In genomic region chr18:58580078-58580477, GRCh38 we compare ENCODE assay signal across 17 cellular contexts. TPM values are rescaled to one million over a fixed set of nuclear protein-coding genes. Genes with fewer than 3 reads are reported as not detected.
DNase-seq lines count a peak whose midpoint lies in the region; ATAC-seq, FAIRE-seq and TF ChIP-seq lines count a peak whose summit lies in the region.
"Had no signal": no experiment of that assay in that cellular context is flagged by ENCODE, and none has a peak within 500 bp of the region (broad histone marks: within the 10 kb centered on the region; RNA-seq: fewer than 3 reads in every experiment).

No MANE protein-coding gene starts in this region.

- H3K27ac ChIP-seq in mesodermal cell (ENCODE audit: low read depth, low read length, severe bottlenecking), result peak overlapping the region; percentile 94
- H3K27ac ChIP-seq: thoracic aorta had no signal

- H3K4me3 Mint-ChIP-seq in HFFc6, result peak overlapping the region; percentile 91
- H3K4me3 Mint-ChIP-seq: activated naive CD8-positive, alpha-beta T cell treated with anti-CD3 and anti-CD28 coated beads, Interleukin-2, amount 10 ng/mL, durations not matched to agents 7 days and 5 days; T-cell had no signal

- in situ Hi-C loops in astrocyte of the spinal cord (cut with HindIII; ENCODE audit: low sequenced_read_pairs), result no loop called here

- FAIRE-seq in GM19239 (lab: Jason Lieb, UNC), result no peak

- H3K36me3 ChIP-seq in mesodermal cell (ENCODE audit: control insufficient read depth, insufficient read depth, low read length), result peaks cover 11% of the 10 kb centered on the region
- H3K36me3 ChIP-seq: thoracic aorta had no signal

- TF ChIP-seq CTCF in AG04449 (IDR thresholded peaks at IDR 0.05; ENCODE audit: insufficient read depth, low read length, missing control alignments) (no peak), HFFc6 (IDR thresholded peaks at IDR 0.05) (no peak), astrocyte of the spinal cord (IDR thresholded peaks at IDR 0.05; ENCODE audit: low read depth, low read length) (no peak)

- H3K9me3 Mint-ChIP-seq in HFFc6, result no peaks in the 10 kb centered on the region
- H3K9me3 Mint-ChIP-seq: activated naive CD8-positive, alpha-beta T cell treated with anti-CD3 and anti-CD28 coated beads, Interleukin-2, amount 10 ng/mL, durations not matched to agents 7 days and 5 days; T-cell had no signal

- peak overlapping the region; percentile 61 for H3K4me3 ChIP-seq in AG04449 (ENCODE audit: low read depth, low read length)
- no peak overlapping the region for H3K4me3 ChIP-seq in astrocyte of the spinal cord (ENCODE audit: low read depth, low read length)
- no peak overlapping the region for H3K4me3 ChIP-seq in mesodermal cell (ENCODE audit: extremely low read depth, insufficient read depth, low read length, poor library complexity, severe bottlenecking)
- H3K4me3 ChIP-seq: thoracic aorta had no signal

- POLR2A ChIA-PET in AG04449 (lab: Yijun Ruan, JAX), result interaction anchor here (1.7 to 2.0 kb wide), 2 partner anchors 10 to 90 kb away, joined by 7 to 10 read pairs; partner anchors contain the start of gene MALT1

- peaks cover 7% of the 10 kb centered on the region for H3K9me3 ChIP-seq in mesodermal cell (ENCODE audit: control insufficient read depth, low read length)
- H3K9me3 ChIP-seq: thoracic aorta had no signal

- H3K4me1 ChIP-seq in mesodermal cell (ENCODE audit: control insufficient read depth, insufficient read depth, low read length, poor library complexity, severe bottlenecking), result peaks cover 58% of the 10 kb centered on the region

- CTCF ChIA-PET in AG04449 (lab: Yijun Ruan, JAX), result interaction anchor here (1.0 to 1.5 kb wide), 2 partner anchors 12 to 184 kb away, joined by 3 to 6 read pairs; no protein-coding TSS in a partner anchor

- DNase-seq in AG04449 (ENCODE audit: low read depth, low spot score) (no peak), HFFc6 (peak; percentile 38), astrocyte of the spinal cord (ENCODE audit: low read depth, low spot score) (peak; percentile 29), GM19239 (ENCODE audit: insufficient read length, low spot score) (no peak), dermis blood vessel endothelial cell (no peak), AG08395 (ENCODE audit: low spot score) (no peak)
- DNase-seq: activated naive CD8-positive, alpha-beta T cell treated with anti-CD3 and anti-CD28 coated beads, Interleukin-2, amount 10 ng/mL, durations not matched to agents 7 days and 5 days; C1 segment of cervical spinal cord; NCI-H1436 treated with DMSO at 0.1 percent for 48 hours; PC-3; T-cell had no signal

- 100% methylated on average over 1 of the region's 2 CpGs; no CpG with 5 or more reads in 1 of the 2 experiments for WGBS in mesodermal cell (ENCODE audit: insufficient coverage in 2 of 2), 2 experiments

- H3K27ac Mint-ChIP-seq in HFFc6, result peak overlapping the region; percentile 98
- H3K27ac Mint-ChIP-seq: activated naive CD8-positive, alpha-beta T cell treated with anti-CD3 and anti-CD28 coated beads, Interleukin-2, amount 10 ng/mL, durations not matched to agents 7 days and 5 days; T-cell had no signal

- H3K36me3 Mint-ChIP-seq in HFFc6 (ENCODE audit: low read depth), result peaks cover 27% of the 10 kb centered on the region
- H3K36me3 Mint-ChIP-seq: activated naive CD8-positive, alpha-beta T cell treated with anti-CD3 and anti-CD28 coated beads, Interleukin-2, amount 10 ng/mL, durations not matched to agents 7 days and 5 days; T-cell had no signal

- ATAC-seq in HG03457 (IDR thresholded peaks at IDR 0.05; ENCODE audit: unreplicated experiment), result no peak
- ATAC-seq: activated CD4-positive, CD25-positive, alpha-beta regulatory T cell treated with anti-CD3 and anti-CD28 coated beads, Interleukin-2, amount 50 U/mL, for 24 hours; esophagus mucosa; PC-3; T-cell had no signal

- H3K27me3 Mint-ChIP-seq in HFFc6 (ENCODE audit: insufficient read depth), result peaks cover 2% of the 10 kb centered on the region

- H3K4me1 Mint-ChIP-seq in HFFc6 (ENCODE audit: low read depth), result peaks cover 85% of the 10 kb centered on the region

RNA-seq across cellular contexts. Expression of gene ALPK2, which starts 48.8 kb away (rescaled TPM):
- 10 to 100 TPM; 31.6 to 36.0 (median 35.1) TPM for total RNA-seq in HFFc6 (2021; fragmentation: NEBNext Ultra II Directional; extraction: Animal tissue kit (Norgen Biotek cat#: 25700))
- polyA plus RNA-seq in mesodermal cell (2013, experiment 1 of 2), result 25.8 TPM
- polyA plus RNA-seq in mesodermal cell (2013, experiment 2 of 2), result 28.0 TPM
- total RNA-seq in dermis blood vessel endothelial cell, result 0.09 and 0.17 TPM in 2 replicates
- total RNA-seq: mesenteric fat pad, thoracic aorta had no signal

Comparison
In these comparisons a context has a peak if more than half of its experiments do, and no peak if none do; other contexts are left out.
1. DNase-seq: peak in HFFc6 (single experiment) and astrocyte of the spinal cord (single experiment); none in AG04449 (single experiment), GM19239 (single experiment), dermis blood vessel endothelial cell (single experiment) and AG08395 (single experiment).
2. RNA of gene ALPK2, which starts 48.8 kb away (total RNA-seq): 31.6 to 36.0 TPM in HFFc6; 0.09 to 0.17 TPM in dermis blood vessel endothelial cell; every median in the first group is over 10 times any median in the second.